1 cellular context compared by ENCODE assay signal in the genomic region with DNA sequence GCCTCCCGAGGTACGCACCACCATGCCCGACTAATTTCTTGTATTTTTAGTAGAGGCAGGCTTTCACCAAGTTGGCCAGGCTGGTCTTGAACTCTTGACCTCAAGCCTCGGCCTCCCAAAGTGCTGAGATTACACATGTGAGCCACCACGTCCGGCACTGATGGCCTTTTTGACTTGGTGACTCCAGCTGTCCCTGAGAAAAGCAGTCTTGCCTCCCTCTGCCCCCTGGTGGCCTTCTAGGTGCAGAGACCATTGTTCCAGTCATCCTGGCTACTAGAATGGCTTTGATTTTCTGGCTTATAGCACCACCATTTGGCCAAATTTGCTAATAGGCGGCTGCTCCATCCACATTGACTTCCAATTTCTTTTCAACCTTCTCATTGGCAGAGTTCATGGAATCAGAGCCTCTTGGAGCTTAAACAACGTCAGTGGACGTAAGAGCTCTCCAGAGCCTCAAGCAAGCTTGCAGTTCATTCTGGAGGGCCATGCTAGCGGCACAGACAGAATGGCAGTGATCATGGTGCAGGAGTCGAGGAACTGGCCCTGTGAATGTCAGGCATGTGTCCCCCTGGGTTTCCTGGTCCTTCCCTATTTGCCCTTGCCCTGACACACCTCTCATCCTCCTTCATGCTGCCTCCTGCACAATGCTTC.
TF ChIP-seq lines count a peak whose summit lies in the region.

No MANE protein-coding gene starts in this region.

TF ChIP-seq in K562, 482 proteins besides CTCF, POLR2A, EP300 and RAD21 (continued from another document and continues in another):
- TF ChIP-seq, protein P1, sequence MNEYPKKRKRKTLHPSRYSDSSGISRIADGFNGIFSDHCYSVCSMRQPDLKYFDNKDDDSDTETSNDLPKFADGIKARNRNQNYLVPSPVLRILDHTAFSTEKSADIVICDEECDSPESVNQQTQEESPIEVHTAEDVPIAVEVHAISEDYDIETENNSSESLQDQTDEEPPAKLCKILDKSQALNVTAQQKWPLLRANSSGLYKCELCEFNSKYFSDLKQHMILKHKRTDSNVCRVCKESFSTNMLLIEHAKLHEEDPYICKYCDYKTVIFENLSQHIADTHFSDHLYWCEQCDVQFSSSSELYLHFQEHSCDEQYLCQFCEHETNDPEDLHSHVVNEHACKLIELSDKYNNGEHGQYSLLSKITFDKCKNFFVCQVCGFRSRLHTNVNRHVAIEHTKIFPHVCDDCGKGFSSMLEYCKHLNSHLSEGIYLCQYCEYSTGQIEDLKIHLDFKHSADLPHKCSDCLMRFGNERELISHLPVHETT (CRISPR knock-in tag; conservative IDR thresholded peaks at IDR 0.05 in 1 of 2, IDR thresholded peaks at IDR 0.05 in 1 of 2) = no peak
- no peak for TF ChIP-seq STAT5A (IDR thresholded peaks at IDR 0.05; ENCODE audit: borderline replicate concordance, low read length)
- TF ChIP-seq KAT2B (IDR thresholded peaks at IDR 0.05; ENCODE audit: low read depth, low read length) = no peak
- TF ChIP-seq ATF7 (IDR thresholded peaks at IDR 0.05) = peak; percentile 70; the same call in 1 of the 2 replicates
- no peak for TF ChIP-seq ZNF398 (CRISPR knock-in tag; IDR thresholded peaks at IDR 0.05)
- peak in 1 of 2 experiments; percentile 65; a peak in 1 of 4 replicates for TF ChIP-seq ARNT (IDR thresholded peaks at IDR 0.05)
- TF ChIP-seq, protein P2, sequence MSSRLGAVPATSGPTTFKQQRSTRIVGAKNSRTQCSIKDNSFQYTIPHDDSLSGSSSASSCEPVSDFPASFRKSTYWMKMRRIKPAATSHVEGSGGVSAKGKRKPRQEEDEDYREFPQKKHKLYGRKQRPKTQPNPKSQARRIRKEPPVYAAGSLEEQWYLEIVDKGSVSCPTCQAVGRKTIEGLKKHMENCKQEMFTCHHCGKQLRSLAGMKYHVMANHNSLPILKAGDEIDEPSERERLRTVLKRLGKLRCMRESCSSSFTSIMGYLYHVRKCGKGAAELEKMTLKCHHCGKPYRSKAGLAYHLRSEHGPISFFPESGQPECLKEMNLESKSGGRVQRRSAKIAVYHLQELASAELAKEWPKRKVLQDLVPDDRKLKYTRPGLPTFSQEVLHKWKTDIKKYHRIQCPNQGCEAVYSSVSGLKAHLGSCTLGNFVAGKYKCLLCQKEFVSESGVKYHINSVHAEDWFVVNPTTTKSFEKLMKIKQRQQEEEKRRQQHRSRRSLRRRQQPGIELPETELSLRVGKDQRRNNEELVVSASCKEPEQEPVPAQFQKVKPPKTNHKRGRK (tag; IDR thresholded peaks at IDR 0.05) = no peak
- TF ChIP-seq RFX5 (IDR thresholded peaks at IDR 0.05; ENCODE audit: low read depth, low read length) = no peak
- TF ChIP-seq ZNF212 (CRISPR knock-in tag; IDR thresholded peaks at IDR 0.05) = no peak
- TF ChIP-seq ATF6 (CRISPR knock-in tag; IDR thresholded peaks at IDR 0.05) = no peak
- TF ChIP-seq TEAD2 (tag; IDR thresholded peaks at IDR 0.05) = no peak
- no peak for TF ChIP-seq MTF1 (CRISPR knock-in tag; IDR thresholded peaks at IDR 0.05; ENCODE audit: borderline replicate concordance)
- no peak for TF ChIP-seq CHD4 (IDR thresholded peaks at IDR 0.05; ENCODE audit: insufficient read depth, insufficient replicate concordance, low read depth, low read length, poor library complexity, severe bottlenecking)
- TF ChIP-seq, protein P3, sequence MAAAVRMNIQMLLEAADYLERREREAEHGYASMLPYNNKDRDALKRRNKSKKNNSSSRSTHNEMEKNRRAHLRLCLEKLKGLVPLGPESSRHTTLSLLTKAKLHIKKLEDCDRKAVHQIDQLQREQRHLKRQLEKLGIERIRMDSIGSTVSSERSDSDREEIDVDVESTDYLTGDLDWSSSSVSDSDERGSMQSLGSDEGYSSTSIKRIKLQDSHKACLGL (CRISPR knock-in tag; IDR thresholded peaks at IDR 0.05; ENCODE audit: borderline replicate concordance, poor library complexity, severe bottlenecking) = no peak
- TF ChIP-seq, protein P4, sequence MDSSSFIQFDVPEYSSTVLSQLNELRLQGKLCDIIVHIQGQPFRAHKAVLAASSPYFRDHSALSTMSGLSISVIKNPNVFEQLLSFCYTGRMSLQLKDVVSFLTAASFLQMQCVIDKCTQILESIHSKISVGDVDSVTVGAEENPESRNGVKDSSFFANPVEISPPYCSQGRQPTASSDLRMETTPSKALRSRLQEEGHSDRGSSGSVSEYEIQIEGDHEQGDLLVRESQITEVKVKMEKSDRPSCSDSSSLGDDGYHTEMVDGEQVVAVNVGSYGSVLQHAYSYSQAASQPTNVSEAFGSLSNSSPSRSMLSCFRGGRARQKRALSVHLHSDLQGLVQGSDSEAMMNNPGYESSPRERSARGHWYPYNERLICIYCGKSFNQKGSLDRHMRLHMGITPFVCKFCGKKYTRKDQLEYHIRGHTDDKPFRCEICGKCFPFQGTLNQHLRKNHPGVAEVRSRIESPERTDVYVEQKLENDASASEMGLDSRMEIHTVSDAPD (CRISPR knock-in tag; IDR thresholded peaks at IDR 0.05) = no peak
- no peak for TF ChIP-seq TFAM (CRISPR knock-in tag; conservative IDR thresholded peaks at IDR 0.05)
- no peak for TF ChIP-seq EHMT2 (IDR thresholded peaks at IDR 0.05)
- TF ChIP-seq NFE2 (IDR thresholded peaks at IDR 0.05; ENCODE audit: low read depth) = peak; percentile 58; the same call in 1 of the 2 replicates
- TF ChIP-seq, protein P5, sequence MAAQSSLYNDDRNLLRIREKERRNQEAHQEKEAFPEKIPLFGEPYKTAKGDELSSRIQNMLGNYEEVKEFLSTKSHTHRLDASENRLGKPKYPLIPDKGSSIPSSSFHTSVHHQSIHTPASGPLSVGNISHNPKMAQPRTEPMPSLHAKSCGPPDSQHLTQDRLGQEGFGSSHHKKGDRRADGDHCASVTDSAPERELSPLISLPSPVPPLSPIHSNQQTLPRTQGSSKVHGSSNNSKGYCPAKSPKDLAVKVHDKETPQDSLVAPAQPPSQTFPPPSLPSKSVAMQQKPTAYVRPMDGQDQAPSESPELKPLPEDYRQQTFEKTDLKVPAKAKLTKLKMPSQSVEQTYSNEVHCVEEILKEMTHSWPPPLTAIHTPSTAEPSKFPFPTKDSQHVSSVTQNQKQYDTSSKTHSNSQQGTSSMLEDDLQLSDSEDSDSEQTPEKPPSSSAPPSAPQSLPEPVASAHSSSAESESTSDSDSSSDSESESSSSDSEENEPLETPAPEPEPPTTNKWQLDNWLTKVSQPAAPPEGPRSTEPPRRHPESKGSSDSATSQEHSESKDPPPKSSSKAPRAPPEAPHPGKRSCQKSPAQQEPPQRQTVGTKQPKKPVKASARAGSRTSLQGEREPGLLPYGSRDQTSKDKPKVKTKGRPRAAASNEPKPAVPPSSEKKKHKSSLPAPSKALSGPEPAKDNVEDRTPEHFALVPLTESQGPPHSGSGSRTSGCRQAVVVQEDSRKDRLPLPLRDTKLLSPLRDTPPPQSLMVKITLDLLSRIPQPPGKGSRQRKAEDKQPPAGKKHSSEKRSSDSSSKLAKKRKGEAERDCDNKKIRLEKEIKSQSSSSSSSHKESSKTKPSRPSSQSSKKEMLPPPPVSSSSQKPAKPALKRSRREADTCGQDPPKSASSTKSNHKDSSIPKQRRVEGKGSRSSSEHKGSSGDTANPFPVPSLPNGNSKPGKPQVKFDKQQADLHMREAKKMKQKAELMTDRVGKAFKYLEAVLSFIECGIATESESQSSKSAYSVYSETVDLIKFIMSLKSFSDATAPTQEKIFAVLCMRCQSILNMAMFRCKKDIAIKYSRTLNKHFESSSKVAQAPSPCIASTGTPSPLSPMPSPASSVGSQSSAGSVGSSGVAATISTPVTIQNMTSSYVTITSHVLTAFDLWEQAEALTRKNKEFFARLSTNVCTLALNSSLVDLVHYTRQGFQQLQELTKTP (IDR thresholded peaks at IDR 0.05; ENCODE audit: low read depth in 1 of 2, partially characterized antibody in 2 of 2) = no peak
- TF ChIP-seq POLR2B (IDR thresholded peaks at IDR 0.05; ENCODE audit: low read depth, partially characterized antibody) = no peak
- no peak for TF ChIP-seq MCM3 (IDR thresholded peaks at IDR 0.05)
- no peak for TF ChIP-seq SNIP1 (IDR thresholded peaks at IDR 0.05; ENCODE audit: low read depth)
- TF ChIP-seq KLF16 (IDR thresholded peaks at IDR 0.05) = peak; percentile 40; the same call in 1 of the 2 replicates
- TF ChIP-seq ESRRA (IDR thresholded peaks at IDR 0.05; ENCODE audit: borderline replicate concordance, low read depth) = no peak
- TF ChIP-seq POLR2G (IDR thresholded peaks at IDR 0.05; ENCODE audit: low read depth, low read length) = no peak
- TF ChIP-seq CBFB (CRISPR knock-in tag; IDR thresholded peaks at IDR 0.05) = no peak
- TF ChIP-seq MYNN (IDR thresholded peaks at IDR 0.05) = peak; percentile 63; the same call in 1 of the 2 replicates
- no peak for TF ChIP-seq MYNN (CRISPR knock-in tag; IDR thresholded peaks at IDR 0.05)
- peak; percentile 95 for TF ChIP-seq TFAP4 (CRISPR knock-in tag; IDR thresholded peaks at IDR 0.05; ENCODE audit: borderline replicate concordance)
- no peak for TF ChIP-seq CHCHD3 (CRISPR knock-in tag; IDR thresholded peaks at IDR 0.05)
- no peak for TF ChIP-seq CXXC5 (CRISPR knock-in tag; IDR thresholded peaks at IDR 0.05)
- TF ChIP-seq, protein P6, sequence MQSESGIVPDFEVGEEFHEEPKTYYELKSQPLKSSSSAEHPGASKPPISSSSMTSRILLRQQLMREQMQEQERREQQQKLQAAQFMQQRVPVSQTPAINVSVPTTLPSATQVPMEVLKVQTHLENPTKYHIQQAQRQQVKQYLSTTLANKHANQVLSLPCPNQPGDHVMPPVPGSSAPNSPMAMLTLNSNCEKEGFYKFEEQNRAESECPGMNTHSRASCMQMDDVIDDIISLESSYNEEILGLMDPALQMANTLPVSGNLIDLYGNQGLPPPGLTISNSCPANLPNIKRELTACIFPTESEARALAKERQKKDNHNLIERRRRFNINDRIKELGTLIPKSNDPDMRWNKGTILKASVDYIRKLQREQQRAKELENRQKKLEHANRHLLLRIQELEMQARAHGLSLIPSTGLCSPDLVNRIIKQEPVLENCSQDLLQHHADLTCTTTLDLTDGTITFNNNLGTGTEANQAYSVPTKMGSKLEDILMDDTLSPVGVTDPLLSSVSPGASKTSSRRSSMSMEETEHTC (IDR thresholded peaks at IDR 0.05) = no peak
- no peak for TF ChIP-seq EGR1 (conservative IDR thresholded peaks at IDR 0.05)
- TF ChIP-seq ELF4 (CRISPR knock-in tag; IDR thresholded peaks at IDR 0.05) = no peak
- TF ChIP-seq ZNF263 (CRISPR knock-in tag; IDR thresholded peaks at IDR 0.05; ENCODE audit: borderline replicate concordance) = no peak
- TF ChIP-seq, protein P7, sequence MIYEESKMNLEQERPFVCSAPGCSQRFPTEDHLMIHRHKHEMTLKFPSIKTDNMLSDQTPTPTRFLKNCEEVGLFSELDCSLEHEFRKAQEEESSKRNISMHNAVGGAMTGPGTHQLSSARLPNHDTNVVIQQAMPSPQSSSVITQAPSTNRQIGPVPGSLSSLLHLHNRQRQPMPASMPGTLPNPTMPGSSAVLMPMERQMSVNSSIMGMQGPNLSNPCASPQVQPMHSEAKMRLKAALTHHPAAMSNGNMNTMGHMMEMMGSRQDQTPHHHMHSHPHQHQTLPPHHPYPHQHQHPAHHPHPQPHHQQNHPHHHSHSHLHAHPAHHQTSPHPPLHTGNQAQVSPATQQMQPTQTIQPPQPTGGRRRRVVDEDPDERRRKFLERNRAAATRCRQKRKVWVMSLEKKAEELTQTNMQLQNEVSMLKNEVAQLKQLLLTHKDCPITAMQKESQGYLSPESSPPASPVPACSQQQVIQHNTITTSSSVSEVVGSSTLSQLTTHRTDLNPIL (CRISPR knock-in tag; IDR thresholded peaks at IDR 0.05) = no peak
- TF ChIP-seq ZNF3 (CRISPR knock-in tag; IDR thresholded peaks at IDR 0.05) = no peak
- no peak for TF ChIP-seq ZNF184 (CRISPR knock-in tag; IDR thresholded peaks at IDR 0.05)
- no peak for TF ChIP-seq ZFP30 (CRISPR knock-in tag; IDR thresholded peaks at IDR 0.05; ENCODE audit: borderline replicate concordance)
- peak; percentile 77; the same call in 1 of the 2 replicates for TF ChIP-seq ADNP (tag; IDR thresholded peaks at IDR 0.05)
- TF ChIP-seq ZNF165 (CRISPR knock-in tag; IDR thresholded peaks at IDR 0.05; ENCODE audit: borderline replicate concordance) = no peak
- TF ChIP-seq ZNF699 (CRISPR knock-in tag; IDR thresholded peaks at IDR 0.05; ENCODE audit: insufficient replicate concordance) = no peak
- no peak for TF ChIP-seq TCF7L2 (IDR thresholded peaks at IDR 0.05; ENCODE audit: low read depth, low read length)
- TF ChIP-seq NFRKB (IDR thresholded peaks at IDR 0.05; ENCODE audit: low read depth) = no peak
- TF ChIP-seq ZNF717 (CRISPR knock-in tag; IDR thresholded peaks at IDR 0.05) = no peak
- no peak for TF ChIP-seq CHD2 (IDR thresholded peaks at IDR 0.05; ENCODE audit: low read depth, low read length)
- peak; percentile 27; the same call in 1 of the 2 replicates for TF ChIP-seq BCOR (IDR thresholded peaks at IDR 0.05)
- no peak for TF ChIP-seq ZNF124 (CRISPR knock-in tag; IDR thresholded peaks at IDR 0.05)
- TF ChIP-seq XRCC3 (IDR thresholded peaks at IDR 0.05) = no peak
- no peak for TF ChIP-seq GTF2E2 (tag; IDR thresholded peaks at IDR 0.05)
- TF ChIP-seq LARP7 (IDR thresholded peaks at IDR 0.05) = no peak
